In genomic region chr6:5619249-5619648, GRCh38 we compare ENCODE assay signal across 10 cellular contexts.
DNase-seq lines count a peak whose midpoint lies in the region; ATAC-seq, FAIRE-seq and TF ChIP-seq lines count a peak whose summit lies in the region.
"Had no signal": no experiment of that assay in that cellular context is flagged by ENCODE, and none has a peak within 500 bp of the region (broad histone marks: within the 10 kb centered on the region; RNA-seq: fewer than 3 reads in every experiment).

No MANE protein-coding gene starts in this region.

- TF ChIP-seq CTCF in GM20000 (IDR thresholded peaks at IDR 0.05; ENCODE audit: extremely low read depth, missing control alignments), result no peak

- CTCF ChIA-PET in activated naive CD4-positive, alpha-beta T cell treated with anti-CD3 and anti-CD28 coated beads for 36 hours (lab: Charles Lee), result interaction anchor here (0.6 kb wide), 1 partner anchor 8 kb away, joined by 3 read pairs; no protein-coding TSS in a partner anchor

- H3K27me3 Mint-ChIP-seq in activated naive CD4-positive, alpha-beta T cell treated with anti-CD3 and anti-CD28 coated beads for 36 hours (ENCODE audit: low read depth), result no peaks in the 10 kb centered on the region

- peak overlapping the region; percentile 49 for H3K4me2 ChIP-seq in BLaER1

- peaks cover 18% of the 10 kb centered on the region for H3K4me1 ChIP-seq in BLaER1
- H3K4me1 ChIP-seq in small intestine (ENCODE audit: control insufficient read depth in 2 of 2, insufficient read depth in 1 of 2, low read depth in 1 of 2, low read length in 1 of 2), result no peaks in the 10 kb centered on the region

- H3K9me3 Mint-ChIP-seq in activated naive CD4-positive, alpha-beta T cell treated with anti-CD3 and anti-CD28 coated beads for 36 hours, result peaks cover 2% of the 10 kb centered on the region

- peak; percentile 54 for DNase-seq in GM20000 (ENCODE audit: low spot score)
- peak; percentile 69 for DNase-seq in activated naive CD4-positive, alpha-beta T cell treated with anti-CD3 and anti-CD28 coated beads for 36 hours
- DNase-seq in AG08395 (ENCODE audit: low spot score), result no peak
- no peak for DNase-seq in small intestine
- DNase-seq in cerebellum (ENCODE audit: low spot score), result no peak
- DNase-seq in amniotic stem cell (lab: John Stamatoyannopoulos, UW), result no peak

- H3K27ac Mint-ChIP-seq in activated naive CD4-positive, alpha-beta T cell treated with anti-CD3 and anti-CD28 coated beads for 36 hours, result no peak overlapping the region

- H3K4me3 Mint-ChIP-seq in activated naive CD4-positive, alpha-beta T cell treated with anti-CD3 and anti-CD28 coated beads for 36 hours, result no peak overlapping the region

- H3K4me3 ChIP-seq in BLaER1 (no peak overlapping the region), small intestine (ENCODE audit: low read depth in 1 of 2, low read length in 2 of 2) (no peak overlapping the region)
- H3K4me3 ChIP-seq: skin epidermis had no signal

- no peaks in the 10 kb centered on the region; the same call in 1 of the 2 replicates for H3K9me3 ChIP-seq in BLaER1
- no peaks in the 10 kb centered on the region for H3K9me3 ChIP-seq in small intestine (ENCODE audit: control insufficient read depth, low read depth)

- ATAC-seq in HG03521 (IDR thresholded peaks at IDR 0.05; ENCODE audit: unreplicated experiment), result peak; percentile 72

- no peaks in the 10 kb centered on the region for H4K20me1 ChIP-seq in BLaER1

- H3K27me3 ChIP-seq in BLaER1, result no peaks in the 10 kb centered on the region
- H3K27me3 ChIP-seq in small intestine (ENCODE audit: control insufficient read depth in 2 of 2, insufficient read depth in 2 of 2, low read length in 2 of 2), result no peaks in the 10 kb centered on the region

- H3K36me3 Mint-ChIP-seq in activated naive CD4-positive, alpha-beta T cell treated with anti-CD3 and anti-CD28 coated beads for 36 hours (ENCODE audit: low read depth), result peaks cover 14% of the 10 kb centered on the region

- WGBS in small intestine, 3 donors, result 73 to 89% (median 89%) methylated on average over 3 of the region's 3 CpGs

- H3K36me3 ChIP-seq in BLaER1, result no peaks in the 10 kb centered on the region; the same call in 1 of the 2 replicates
- peaks cover 0 to 3% of the 10 kb centered on the region in 2 donors for H3K36me3 ChIP-seq in small intestine (ENCODE audit: control insufficient read depth in 2 of 2, insufficient read depth in 2 of 2, low read length in 2 of 2)

- FAIRE-seq in small intestine (lab: Jason Lieb, UNC), result no peak
- FAIRE-seq: keratinocyte had no signal

- intact Hi-C loops in activated naive CD4-positive, alpha-beta T cell treated with anti-CD3 and anti-CD28 coated beads for 36 hours (cut with micrococcal nuclease), result no loop called here

- H3K9ac ChIP-seq in BLaER1, result no peak overlapping the region

- H3K4me1 Mint-ChIP-seq in activated naive CD4-positive, alpha-beta T cell treated with anti-CD3 and anti-CD28 coated beads for 36 hours (ENCODE audit: low read depth), result peaks cover 22% of the 10 kb centered on the region

- H3K27ac ChIP-seq in BLaER1, result no peak overlapping the region
- no peak overlapping the region for H3K27ac ChIP-seq in small intestine (ENCODE audit: low read depth in 1 of 2, low read length in 1 of 2)
- H3K27ac ChIP-seq: skin epidermis had no signal

Comparison
In these comparisons a context has a peak if more than half of its experiments do, and no peak if none do; other contexts are left out.
1. DNase-seq: peak in GM20000 (single experiment) and activated naive CD4-positive, alpha-beta T cell treated with anti-CD3 and anti-CD28 coated beads for 36 hours (single experiment); none in AG08395 (single experiment), small intestine (single experiment), cerebellum (single experiment) and amniotic stem cell (single experiment).